Comparison of ENCODE assay signal across 12 cellular contexts in the genomic region with DNA sequence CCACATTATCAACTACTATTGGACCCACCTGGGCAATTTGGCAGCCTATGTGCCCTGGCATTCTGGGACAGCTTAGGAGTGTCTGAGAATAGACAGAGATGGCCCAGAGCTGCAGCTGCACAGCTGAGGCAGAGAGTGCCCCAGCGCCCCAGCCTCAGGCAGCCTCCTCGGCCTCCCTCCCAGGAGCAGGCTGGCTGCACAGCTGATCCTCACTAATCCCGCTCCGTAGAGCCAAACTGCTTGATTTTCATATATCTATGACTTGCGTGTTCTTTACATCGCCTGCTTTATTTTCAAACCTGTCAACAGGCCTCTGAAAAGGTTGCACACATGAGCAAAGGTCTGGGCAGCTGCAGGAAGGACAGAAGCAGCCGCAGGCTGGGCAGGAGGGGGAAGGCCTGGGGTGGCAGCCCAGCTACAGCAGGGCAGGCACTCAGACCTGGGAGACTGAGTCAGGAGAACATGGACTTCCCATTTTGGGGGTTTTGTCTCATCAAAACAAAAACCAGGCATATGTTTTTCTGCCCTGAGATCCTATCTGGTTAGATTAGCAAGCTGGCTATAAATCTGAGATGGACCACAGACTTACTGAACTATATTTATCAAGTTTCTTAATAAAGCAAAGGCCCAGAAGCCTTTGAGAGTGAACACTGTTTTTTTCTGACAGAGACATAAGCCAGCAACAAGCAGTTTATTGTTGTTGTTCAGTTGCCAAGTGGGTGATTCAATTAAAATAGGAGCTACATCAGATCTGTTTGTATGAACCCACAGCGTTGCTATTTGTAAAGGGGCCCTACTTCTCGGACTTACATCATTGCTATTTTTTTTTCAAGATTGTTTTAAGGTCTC.
DNase-seq lines count a peak whose midpoint lies in the region; TF ChIP-seq lines count a peak whose summit lies in the region.
"Had no signal": no experiment of that assay in that cellular context is flagged by ENCODE, and none has a peak within 500 bp of the region (broad histone marks: within the 10 kb centered on the region; RNA-seq: fewer than 3 reads in every experiment).

No MANE protein-coding gene starts in this region.

- DNase-seq in HCEC 1CT (peak; percentile 91), cardiac fibroblast (ENCODE audit: low read depth in 2 of 2) (peak; percentile 97 to 98), kidney glomerular epithelial cell (lab: John Stamatoyannopoulos, UW) (peak; percentile 59), smooth muscle cell of the brain vasculature (ENCODE audit: low read depth, low spot score) (peak; percentile 77), NCI-H2081 (lab: John Stamatoyannopoulos, UW) (no peak), NCI-H2227 (lab: John Stamatoyannopoulos, UW; ENCODE audit: unreplicated experiment) (no peak), NCI-H526 treated with DMSO at 0.1 percent for 48 hours (lab: John Stamatoyannopoulos, UW) (no peak)
- no peak for DNase-seq in activated T-cell treated with anti-CD3 and anti-CD28 coated beads, Interleukin-2, amount 50 U/mL, for 48 hours
- DNase-seq: DND-41; effector CD8-positive, alpha-beta T cell; midbrain; NCI-H226 had no signal

- TF ChIP-seq CTCF in cardiac fibroblast (IDR thresholded peaks at IDR 0.05; ENCODE audit: low read depth, low read length): no peak

- no peak overlapping the region for H3K4me3 ChIP-seq in cardiac fibroblast (replicated peaks in 1 of 2; ENCODE audit: low read depth in 2 of 2, low read length in 2 of 2)

Comparison
In these comparisons a context has a peak if more than half of its experiments do, and no peak if none do; other contexts are left out.
1. DNase-seq: peak in HCEC 1CT (single experiment), cardiac fibroblast (2 of 2), kidney glomerular epithelial cell (single experiment) and smooth muscle cell of the brain vasculature (single experiment); none in NCI-H2081 (0 of 2), activated T-cell treated with anti-CD3 and anti-CD28 coated beads, Interleukin-2, amount 50 U/mL, for 48 hours (0 of 2), NCI-H2227 (single experiment) and NCI-H526 treated with DMSO at 0.1 percent for 48 hours (single experiment).